4 cellular contexts compared by ENCODE assay signal in the genomic region with DNA sequence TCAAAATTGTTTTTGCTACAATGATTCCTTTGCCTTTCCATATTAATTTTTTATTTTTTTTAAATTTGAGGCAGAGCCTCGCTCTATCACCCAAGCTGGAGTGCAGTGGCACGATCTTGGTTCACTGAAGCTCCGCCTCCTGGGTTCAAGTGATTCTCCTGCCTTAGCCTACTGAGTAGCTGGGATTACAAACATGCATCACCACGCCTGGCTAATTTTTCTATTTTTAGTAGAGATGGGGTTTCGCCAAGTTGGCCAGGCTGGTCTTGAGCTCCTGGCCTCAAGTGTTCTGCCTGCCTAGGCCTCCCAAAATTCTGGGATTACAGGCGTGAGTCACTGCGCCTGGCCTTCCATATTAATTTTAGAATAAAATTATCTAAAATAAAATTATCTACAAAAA.
"Had no signal": no experiment of that assay in that cellular context is flagged by ENCODE, and none has a peak within 500 bp of the region (broad histone marks: within the 10 kb centered on the region; RNA-seq: fewer than 3 reads in every experiment).

No MANE protein-coding gene starts in this region.

- DNase-seq: GM23248, H9, HCEC 1CT, IMR-90 had no signal

- H3K27ac ChIP-seq: GM23248 had no signal

- H3K9ac ChIP-seq: GM23248 had no signal

- H3K4me3 Mint-ChIP-seq: H9 had no signal

- H2AFZ ChIP-seq: GM23248 had no signal

- H3K4me3 ChIP-seq: GM23248 had no signal
